In the genomic region with DNA sequence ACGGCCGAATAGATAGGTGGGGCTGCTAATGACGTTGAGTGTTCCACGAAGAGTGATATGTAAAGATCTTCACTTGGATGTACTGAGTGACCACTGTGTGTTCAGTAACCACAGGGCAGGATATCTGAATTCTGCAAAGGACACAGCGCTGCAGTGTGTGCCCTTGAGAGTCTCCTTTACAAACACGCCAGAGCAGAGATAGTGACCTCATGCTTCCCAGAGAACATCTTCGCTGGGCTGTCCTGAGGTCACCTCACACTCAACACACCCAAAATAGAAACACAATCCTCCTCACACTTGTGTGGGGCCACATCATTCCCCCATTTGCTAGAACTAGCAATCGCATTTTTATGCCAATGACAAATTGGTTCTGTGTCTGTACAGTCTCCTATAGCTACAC, we compare ENCODE assay signal across 20 cellular contexts.
"Had no signal": no experiment of that assay in that cellular context is flagged by ENCODE, and none has a peak within 500 bp of the region (broad histone marks: within the 10 kb centered on the region; RNA-seq: fewer than 3 reads in every experiment).

No MANE protein-coding gene starts in this region.

- H3K9me3 Mint-ChIP-seq: activated B cell treated with CpG ODN at 0.5 μM for 24 hours; activated CD8-positive, alpha-beta T cell treated with anti-CD3 and anti-CD28 coated beads for 36 hours; activated T-cell treated with anti-CD3 and anti-CD28 coated beads, Interleukin-2, amount 50 U/mL, for 4 hours; activated T-helper 17 cell treated with anti-CD3 and anti-CD28 coated beads, Interleukin-2, amount 50 U/mL, for 72 hours; central memory CD8-positive, alpha-beta T cell; dendritic cell treated with granulocyte-macrophage colony-stimulating factor and Interleukin-4, amounts not matched to agents 40 ng/mL and 50 ng/mL, for 4 days; naive thymus-derived CD8-positive, alpha-beta T cell had no signal

- H3K4me3 Mint-ChIP-seq: activated B cell treated with CpG ODN at 0.5 μM for 24 hours; activated CD8-positive, alpha-beta T cell treated with anti-CD3 and anti-CD28 coated beads for 36 hours; activated T-cell treated with anti-CD3 and anti-CD28 coated beads, Interleukin-2, amount 50 U/mL, for 4 hours; activated T-helper 17 cell treated with anti-CD3 and anti-CD28 coated beads, Interleukin-2, amount 50 U/mL, for 72 hours; central memory CD8-positive, alpha-beta T cell; dendritic cell treated with granulocyte-macrophage colony-stimulating factor and Interleukin-4, amounts not matched to agents 40 ng/mL and 50 ng/mL, for 4 days; naive thymus-derived CD8-positive, alpha-beta T cell; neural progenitor cell; type B pancreatic cell had no signal

- H3K27me3 Mint-ChIP-seq: type B pancreatic cell had no signal

- H3K4me2 ChIP-seq: neural progenitor cell had no signal

- H3K27me3 ChIP-seq: esophagus muscularis mucosa, neural progenitor cell, uterus had no signal

- H3K27ac ChIP-seq: esophagus muscularis mucosa, neural progenitor cell, uterus had no signal

- DNase-seq: activated B cell treated with CpG ODN at 0.5 μM for 24 hours; activated CD4-positive, alpha-beta T cell treated with anti-CD3 and anti-CD28 coated beads, Interleukin-2, amount 50 U/mL, for 1 hour; activated CD8-positive, alpha-beta T cell treated with anti-CD3 and anti-CD28 coated beads for 36 hours; activated gamma-delta T cell treated with Interleukin-2 at 50 U/mL for 16 hours; activated naive CD4-positive, alpha-beta T cell treated with anti-CD3 and anti-CD28 coated beads, Interleukin-2, amount 50 U/mL, for 16 hours; activated T-cell treated with anti-CD3 and anti-CD28 coated beads, Interleukin-2, amount 50 U/mL, for 4 hours; amygdala; foreskin melanocyte; islet precursor cell; naive thymus-derived CD8-positive, alpha-beta T cell; stimulated activated CD4-positive, alpha-beta T cell treated with anti-CD3 and anti-CD28 coated beads, Interleukin-2, amount 100 ng/mL, for 48 hours; stimulated activated naive CD4-positive, alpha-beta T cell treated with Interleukin-2 at 50 U/mL for 16 hours; T-helper 2 cell; uterus had no signal

- H3K36me3 Mint-ChIP-seq: neural progenitor cell, type B pancreatic cell had no signal

- H3K4me1 ChIP-seq: uterus had no signal

- H2AFZ ChIP-seq: neural progenitor cell had no signal

- H3K4me3 ChIP-seq: esophagus muscularis mucosa, neural progenitor cell, uterus had no signal

- H3K9ac ChIP-seq: neural progenitor cell had no signal

- H3K36me3 ChIP-seq: esophagus muscularis mucosa, neural progenitor cell, uterus had no signal

- H3K9me3 ChIP-seq: esophagus muscularis mucosa, uterus had no signal

- H3K4me1 Mint-ChIP-seq: activated T-helper 17 cell treated with anti-CD3 and anti-CD28 coated beads, Interleukin-2, amount 50 U/mL, for 72 hours; central memory CD8-positive, alpha-beta T cell had no signal

- H3K27ac Mint-ChIP-seq: activated B cell treated with CpG ODN at 0.5 μM for 24 hours; activated CD8-positive, alpha-beta T cell treated with anti-CD3 and anti-CD28 coated beads for 36 hours; activated T-helper 17 cell treated with anti-CD3 and anti-CD28 coated beads, Interleukin-2, amount 50 U/mL, for 72 hours; dendritic cell treated with granulocyte-macrophage colony-stimulating factor and Interleukin-4, amounts not matched to agents 40 ng/mL and 50 ng/mL, for 4 days; naive thymus-derived CD8-positive, alpha-beta T cell; neural progenitor cell; type B pancreatic cell had no signal

- ATAC-seq: activated CD8-positive, alpha-beta T cell treated with anti-CD3 and anti-CD28 coated beads for 36 hours; activated T-cell treated with anti-CD3 and anti-CD28 coated beads, Interleukin-2, amount 50 U/mL, for 4 hours; activated T-helper 17 cell treated with anti-CD3 and anti-CD28 coated beads, Interleukin-2, amount 50 U/mL, for 72 hours; naive thymus-derived CD8-positive, alpha-beta T cell had no signal
